In the genomic region with DNA sequence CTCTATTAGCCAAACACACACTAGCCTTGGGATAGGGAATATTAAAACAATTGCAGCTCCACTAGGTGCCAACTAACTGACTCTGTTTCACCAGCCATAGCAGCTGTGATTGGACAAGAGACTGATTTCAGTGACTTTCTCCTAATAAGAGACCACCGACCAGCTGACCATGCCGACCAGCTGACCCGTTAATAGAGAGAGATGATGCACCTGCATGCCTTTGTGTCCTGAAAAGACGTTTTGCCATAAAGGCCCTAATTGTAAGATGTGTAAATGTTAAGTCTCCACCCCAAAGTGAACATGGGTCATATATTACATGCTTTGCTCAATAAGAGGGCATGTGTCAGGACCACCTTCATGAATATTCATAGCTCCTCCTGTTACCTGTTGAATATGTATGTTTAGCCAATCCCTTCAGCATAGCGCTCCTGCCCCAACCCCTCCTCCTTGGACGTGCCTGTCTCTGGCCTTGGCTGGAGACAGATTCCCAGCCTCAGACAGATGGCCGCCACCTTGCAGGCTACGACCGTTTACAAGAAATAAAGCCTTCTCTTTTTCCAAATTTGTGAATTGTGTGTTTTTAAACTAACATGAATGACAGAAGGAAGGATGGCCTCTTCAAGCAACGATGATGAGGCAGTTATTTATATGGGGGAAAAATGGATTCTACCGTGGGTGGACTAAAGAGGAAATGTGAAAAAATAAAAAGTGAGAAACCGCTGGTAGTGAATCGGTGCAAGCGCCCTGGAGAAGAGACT, we compare ENCODE assay signal across 8 cellular contexts. TPM values are rescaled to one million over a fixed set of nuclear protein-coding genes. Genes with fewer than 3 reads are reported as not detected.
DNase-seq lines count a peak whose midpoint lies in the region; ATAC-seq and TF ChIP-seq lines count a peak whose summit lies in the region.

No MANE protein-coding gene starts in this region.

- peak overlapping the region; percentile 96 for H3K4me2 ChIP-seq in OCI-LY7 (ENCODE audit: low read length)

- BruUV-seq in OCI-LY7 (replicated peaks; lab: Mats Ljungman, UMichigan), result no TSS peak

- no peaks in the 10 kb centered on the region for H3K27me3 ChIP-seq in mucosa of stomach (ENCODE audit: control insufficient read depth, insufficient read depth, low read length)

- CTCF ChIA-PET in OCI-LY7 (lab: Charles Lee; ENCODE audit: unreplicated experiment), result interaction anchor here (1.2 kb wide), 1 partner anchor 28 kb away, joined by 4 read pairs; no protein-coding TSS in a partner anchor

- H3K36me3 ChIP-seq in OCI-LY7 (ENCODE audit: insufficient read depth, low read length), result peaks cover 26% of the 10 kb centered on the region
- peaks cover 10% of the 10 kb centered on the region for H3K36me3 ChIP-seq in mucosa of stomach (ENCODE audit: control insufficient read depth, insufficient read depth, low read length)

- intact Hi-C loops in OCI-LY7 (cut with micrococcal nuclease; ENCODE audit: unreplicated experiment), result no loop called here
- intact Hi-C loops in dendritic cell treated with granulocyte-macrophage colony-stimulating factor and Interleukin-4, amounts not matched to agents 40 ng/mL and 50 ng/mL, for 4 days (cut with micrococcal nuclease), result loop anchor here (5.0 kb wide), 1 partner anchor 1254 kb away; no protein-coding TSS in a partner anchor

- H3K9ac ChIP-seq in mucosa of stomach (ENCODE audit: low read length), result peak overlapping the region; percentile 16

- no peaks in the 10 kb centered on the region for H4K20me1 ChIP-seq in OCI-LY7 (ENCODE audit: insufficient read depth, low read length)

- H3K27me3 Mint-ChIP-seq in dendritic cell treated with granulocyte-macrophage colony-stimulating factor and Interleukin-4, amounts not matched to agents 40 ng/mL and 50 ng/mL, for 4 days, result no peaks in the 10 kb centered on the region

- no peaks in the 10 kb centered on the region for H3K9me3 ChIP-seq in OCI-LY7 (ENCODE audit: low read length)
- no peaks in the 10 kb centered on the region for H3K9me3 ChIP-seq in mucosa of stomach (ENCODE audit: control insufficient read depth, low read length)

- H3K27ac ChIP-seq in OCI-LY7 (ENCODE audit: low read depth, low read length, poor library complexity, severe bottlenecking), result peak overlapping the region; percentile 63

- H2AFZ ChIP-seq in OCI-LY7 (ENCODE audit: low read length), result peak overlapping the region; percentile 84

- TF ChIP-seq CTCF in GM12865 (IDR thresholded peaks at IDR 0.05; ENCODE audit: insufficient read depth, low read depth, low read length, missing control alignments) (no peak), OCI-LY7 (conservative IDR thresholded peaks at IDR 0.05; ENCODE audit: low read length) (no peak)

- POLR2A ChIA-PET in OCI-LY7 (lab: Charles Lee), result interaction anchor here (1.2 kb wide), 2 partner anchors 16 to 111 kb away, joined by 3 read pairs; no protein-coding TSS in a partner anchor

- peaks cover 37% of the 10 kb centered on the region; the same call in 1 of the 2 replicates for H3K79me2 ChIP-seq in OCI-LY7 (ENCODE audit: insufficient read depth, low read depth, low read length)

- peak overlapping the region; percentile 91 for H3K4me3 Mint-ChIP-seq in dendritic cell treated with granulocyte-macrophage colony-stimulating factor and Interleukin-4, amounts not matched to agents 40 ng/mL and 50 ng/mL, for 4 days

- no peaks in the 10 kb centered on the region for H3K9me2 ChIP-seq in OCI-LY7 (ENCODE audit: insufficient read depth, low read length)

- H3K4me3 ChIP-seq in GM12865 (ENCODE audit: low read depth, low read length) (peak overlapping the region; percentile 87), OCI-LY7 (ENCODE audit: low read depth, low read length, poor library complexity, severe bottlenecking) (peak overlapping the region; percentile 82), mucosa of stomach (ENCODE audit: low read length) (no peak overlapping the region)

- DNase-seq in GM12865 (ENCODE audit: low read depth), result peak; percentile 23
- peak; percentile 57 for DNase-seq in OCI-LY7 (ENCODE audit: low spot score)
- no peak for DNase-seq in NCI-H69 (lab: John Stamatoyannopoulos, UW)
- no peak for DNase-seq in OCI-M2 (lab: John Stamatoyannopoulos, UW; ENCODE audit: unreplicated experiment)

- H3K36me3 Mint-ChIP-seq in dendritic cell treated with granulocyte-macrophage colony-stimulating factor and Interleukin-4, amounts not matched to agents 40 ng/mL and 50 ng/mL, for 4 days (ENCODE audit: low read depth), result peaks cover 46% of the 10 kb centered on the region

- peak overlapping the region; percentile 94 for H3K27ac Mint-ChIP-seq in dendritic cell treated with granulocyte-macrophage colony-stimulating factor and Interleukin-4, amounts not matched to agents 40 ng/mL and 50 ng/mL, for 4 days

- H3K4me1 ChIP-seq in OCI-LY7 (ENCODE audit: insufficient read depth, low read length, poor library complexity, severe bottlenecking) (peaks cover 51% of the 10 kb centered on the region), mucosa of stomach (ENCODE audit: control insufficient read depth, insufficient read depth, low read length) (peaks cover 33% of the 10 kb centered on the region)

- no peak for ATAC-seq in esophagus mucosa
- ATAC-seq in HG03139 (IDR thresholded peaks at IDR 0.05; ENCODE audit: unreplicated experiment), result no peak

- peaks cover under 1% of the 10 kb centered on the region for H3K9me3 Mint-ChIP-seq in dendritic cell treated with granulocyte-macrophage colony-stimulating factor and Interleukin-4, amounts not matched to agents 40 ng/mL and 50 ng/mL, for 4 days

- peaks cover 84% of the 10 kb centered on the region for H3K4me1 Mint-ChIP-seq in dendritic cell treated with granulocyte-macrophage colony-stimulating factor and Interleukin-4, amounts not matched to agents 40 ng/mL and 50 ng/mL, for 4 days (ENCODE audit: low read depth)

RNA-seq across cellular contexts. Expression of a gene that starts 1.2 kb away (rescaled TPM):
- 70.9 and 85.3 TPM in 2 replicates for total RNA-seq in OCI-LY7 (2014; rRNA removed; shearing (Covaris generic))
- total RNA-seq in OCI-LY7 (2022) (121 and 122 TPM in 2 replicates), esophagus mucosa (67.7 TPM)

RNA-seq across cellular contexts. Expression of a gene that starts 3.6 kb away (rescaled TPM):
- 25.8 and 33.4 TPM in 2 replicates for total RNA-seq in OCI-LY7 (2014; rRNA removed; shearing (Covaris generic))
- total RNA-seq in OCI-LY7 (2022), result 88.5 and 110 TPM in 2 replicates
- 130 TPM for total RNA-seq in esophagus mucosa

Comparison
In these comparisons a context has a peak if more than half of its experiments do, and no peak if none do; other contexts are left out.
1. DNase-seq: peak in GM12865 (single experiment) and OCI-LY7 (single experiment); none in NCI-H69 (single experiment) and OCI-M2 (single experiment).